ENCODE assay signal across 21 cellular contexts in the genomic region with DNA sequence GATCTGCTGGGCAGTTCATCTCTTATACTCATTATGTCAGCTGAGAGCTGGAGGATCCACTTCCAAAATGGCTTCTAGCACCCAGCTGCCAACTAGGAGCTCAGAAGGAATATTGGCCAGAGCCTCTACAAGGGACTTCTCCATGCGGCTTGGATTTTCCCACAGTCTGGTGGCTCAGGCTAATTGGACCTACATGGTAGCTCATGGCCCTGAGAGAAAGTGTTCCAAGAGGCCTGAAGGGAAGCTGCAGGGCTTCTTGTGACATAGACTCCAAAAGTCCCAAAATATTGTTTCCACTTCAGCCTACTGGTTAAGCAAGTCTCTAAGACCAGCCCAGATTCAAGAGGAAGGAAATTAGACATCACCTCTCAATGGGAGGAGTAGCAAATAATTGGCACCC. TPM values are rescaled to one million over a fixed set of nuclear protein-coding genes. Genes with fewer than 3 reads are reported as not detected.
"Had no signal": no experiment of that assay in that cellular context is flagged by ENCODE, and none has a peak within 500 bp of the region (broad histone marks: within the 10 kb centered on the region; RNA-seq: fewer than 3 reads in every experiment).

No MANE protein-coding gene starts in this region.

- H3K9me3 ChIP-seq: MG63 had no signal

- FAIRE-seq: HepG2, RCC 7860 had no signal

- H3K36me3 ChIP-seq: MG63 had no signal

- H3K4me3 ChIP-seq: MG63 had no signal

- ATAC-seq: HepG2, SK-N-SH treated with all-trans-retinoic acid at 6 μM for 48 hours had no signal

- DNase-seq: IMR-90, Karpas-422, KG1, MG63, NCI-H1092 treated with DMSO at 0.1 percent for 48 hours, NCI-H1436, NCI-H187, NCI-H2029, NCI-H2081 treated with DMSO at 0.1 percent for 48 hours, NCI-H2171, NCI-H226, NCI-H446, NCI-H510A, NCI-H524 treated with DMSO at 0.1 percent for 48 hours, NCI-H69, NCI-H774, Right ventricle myocardium superior, RPMI8226 had no signal

RNA-seq across cellular contexts. Expression of gene NOG, which starts 6.7 kb away (rescaled TPM):
- total RNA-seq: HepG2 had no signal
- polyA plus RNA-seq: HepG2 had no signal
